Comparison of ENCODE assay signal across 12 cellular contexts in genomic region chr13:99955747-99956472, GRCh38. TPM values are rescaled to one million over a fixed set of nuclear protein-coding genes. Genes with fewer than 3 reads are reported as not detected.
DNase-seq lines count a peak whose midpoint lies in the region; ATAC-seq, FAIRE-seq and TF ChIP-seq lines count a peak whose summit lies in the region.
"Had no signal": no experiment of that assay in that cellular context is flagged by ENCODE, and none has a peak within 500 bp of the region (broad histone marks: within the 10 kb centered on the region; RNA-seq: fewer than 3 reads in every experiment).

No MANE protein-coding gene starts in this region.

- peaks cover 5 to 19% of the 10 kb centered on the region in 2 donors for H3K4me1 Mint-ChIP-seq in stimulated activated naive B cell treated with anti-CD40 and anti-IgM and Interleukin-4, amounts not matched to agents 10 μg/mL and 1 μg/mL and 100 μg/mL, for 72 hours

- peaks cover 0 to 4% of the 10 kb centered on the region in 2 donors for H3K36me3 Mint-ChIP-seq in stimulated activated naive B cell treated with anti-CD40 and anti-IgM and Interleukin-4, amounts not matched to agents 10 μg/mL and 1 μg/mL and 100 μg/mL, for 72 hours

- no peak for ATAC-seq in stimulated activated naive B cell treated with anti-CD40 and anti-IgM and Interleukin-4, amounts not matched to agents 10 μg/mL and 1 μg/mL and 100 μg/mL, for 72 hours (replicated peaks)
- no peak for ATAC-seq in GM21360 (IDR thresholded peaks at IDR 0.05; ENCODE audit: unreplicated experiment)

- no peak for FAIRE-seq in GM12891 (lab: Jason Lieb, UNC)

- H3K27ac ChIP-seq in layer of hippocampus (ENCODE audit: low read depth, low read length) = peak overlapping the region; percentile 64
- H3K27ac ChIP-seq: neutrophil, SJSA1 had no signal

- H3K4me3 Mint-ChIP-seq in stimulated activated naive B cell treated with anti-CD40 and anti-IgM and Interleukin-4, amounts not matched to agents 10 μg/mL and 1 μg/mL and 100 μg/mL, for 72 hours = peak overlapping the region in 1 of 2 donors; percentile 41

- H3K27me3 ChIP-seq in layer of hippocampus (ENCODE audit: control insufficient read depth, insufficient read depth, low read length) = peaks cover 29% of the 10 kb centered on the region

- H3K27ac Mint-ChIP-seq in stimulated activated naive B cell treated with anti-CD40 and anti-IgM and Interleukin-4, amounts not matched to agents 10 μg/mL and 1 μg/mL and 100 μg/mL, for 72 hours = peak overlapping the region; percentile 73
- H3K27ac Mint-ChIP-seq: CD14-positive monocyte had no signal

- H3K27me3 Mint-ChIP-seq in stimulated activated naive B cell treated with anti-CD40 and anti-IgM and Interleukin-4, amounts not matched to agents 10 μg/mL and 1 μg/mL and 100 μg/mL, for 72 hours = peaks cover 77 to 96% of the 10 kb centered on the region in 2 donors

- TF ChIP-seq POLR2A in GM12891 (IDR thresholded peaks at IDR 0.05; ENCODE audit: low read depth, low read length) = no peak

- peak; percentile 56 for DNase-seq in activated CD8-positive, alpha-beta memory T cell treated with anti-CD3 and anti-CD28 coated beads, Interleukin-2, amount 50 U/mL, for 48 hours
- no peak for DNase-seq in activated CD8-positive, alpha-beta memory T cell treated with anti-CD3 and anti-CD28 coated beads, Interleukin-2, amount 50 U/mL, for 4 hours
- DNase-seq in amniotic epithelial cell (ENCODE audit: low read depth) = peak; percentile 4
- no peak for DNase-seq in stimulated activated naive B cell treated with anti-CD40 and anti-IgM and Interleukin-4, amounts not matched to agents 10 μg/mL and 1 μg/mL and 100 μg/mL, for 72 hours
- DNase-seq in GM12891 (ENCODE audit: insufficient read length, low spot score) = no peak
- DNase-seq in DMS153 (lab: John Stamatoyannopoulos, UW) = no peak
- DNase-seq: stimulated activated naive CD4-positive, alpha-beta T cell treated with Interleukin-2 at 50 U/mL for 16 hours had no signal

- H3K9me3 Mint-ChIP-seq in stimulated activated naive B cell treated with anti-CD40 and anti-IgM and Interleukin-4, amounts not matched to agents 10 μg/mL and 1 μg/mL and 100 μg/mL, for 72 hours = no peaks in the 10 kb centered on the region

TF ChIP-seq in GM12891, 5 proteins besides CTCF, POLR2A, EP300 and RAD21:
- no peak for TF ChIP-seq TAF1 (IDR thresholded peaks at IDR 0.05; ENCODE audit: low read depth, low read length)
- TF ChIP-seq POLR2AphosphoS5 (IDR thresholded peaks at IDR 0.05; ENCODE audit: low read depth, low read length) = no peak
- no peak for TF ChIP-seq PAX5 (IDR thresholded peaks at IDR 0.05; ENCODE audit: insufficient read depth, low read length, severe bottlenecking)
- TF ChIP-seq SPI1 (IDR thresholded peaks at IDR 0.05; ENCODE audit: low read depth, low read length) = no peak
- TF ChIP-seq POU2F2 (IDR thresholded peaks at IDR 0.05; ENCODE audit: low read depth, low read length) = no peak

RNA-seq across cellular contexts. Expression of gene ZIC5, which starts 15.7 kb away (rescaled TPM):
- polyA plus RNA-seq in GM12891 (2012; ENCODE audit: low read depth, missing spikeins) = not detected
- polyA plus RNA-seq: CD14-positive monocyte had no signal

RNA-seq across cellular contexts. Expression of gene ZIC2, which starts 25.7 kb away (rescaled TPM):
- polyA plus RNA-seq in GM12891 (2012; ENCODE audit: low read depth, missing spikeins) = not detected
- polyA plus RNA-seq: CD14-positive monocyte had no signal

Comparison
In these comparisons a context has a peak if more than half of its experiments do, and no peak if none do; other contexts are left out.
1. DNase-seq: peak in activated CD8-positive, alpha-beta memory T cell treated with anti-CD3 and anti-CD28 coated beads, Interleukin-2, amount 50 U/mL, for 48 hours (single experiment) and amniotic epithelial cell (single experiment); none in activated CD8-positive, alpha-beta memory T cell treated with anti-CD3 and anti-CD28 coated beads, Interleukin-2, amount 50 U/mL, for 4 hours (single experiment), stimulated activated naive B cell treated with anti-CD40 and anti-IgM and Interleukin-4, amounts not matched to agents 10 μg/mL and 1 μg/mL and 100 μg/mL, for 72 hours (single experiment), GM12891 (single experiment) and DMS153 (single experiment).